ENCODE assay signal across 23 cellular contexts in the genomic region with DNA sequence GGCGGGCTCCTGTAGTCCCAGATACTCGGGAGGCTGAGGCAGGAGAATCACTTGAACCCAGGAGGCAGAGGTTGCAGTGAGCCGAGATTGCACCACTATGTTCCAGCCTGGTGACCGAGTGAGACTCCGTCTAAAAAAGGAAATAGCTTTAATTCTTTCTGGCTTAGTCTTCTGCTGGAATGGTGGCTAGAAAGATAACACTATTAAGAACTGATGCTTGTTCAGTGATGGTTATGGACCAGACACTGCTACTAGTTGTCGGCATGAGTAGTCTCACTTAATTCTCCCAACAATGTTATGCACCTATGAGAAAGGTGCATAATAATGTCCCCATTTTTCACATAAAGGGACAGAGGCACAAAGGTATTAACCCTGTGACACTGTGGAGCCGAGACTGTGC.
DNase-seq lines count a peak whose midpoint lies in the region; TF ChIP-seq lines count a peak whose summit lies in the region.
"Had no signal": no experiment of that assay in that cellular context is flagged by ENCODE, and none has a peak within 500 bp of the region (broad histone marks: within the 10 kb centered on the region; RNA-seq: fewer than 3 reads in every experiment).

No MANE protein-coding gene starts in this region.

- H3K79me2 ChIP-seq in SK-N-SH (ENCODE audit: insufficient read depth), result no peaks in the 10 kb centered on the region
- no peaks in the 10 kb centered on the region for H3K79me2 ChIP-seq in osteoblast (ENCODE audit: insufficient read depth, low read length)

- H3K27ac ChIP-seq in SK-N-SH (ENCODE audit: low read depth in 2 of 2, low read length in 1 of 2) (no peak overlapping the region), osteoblast (ENCODE audit: low read depth, low read length) (no peak overlapping the region)
- H3K27ac ChIP-seq: BLaER1 treated with 17β-estradiol and CSF1 and Interleukin-3, amounts not matched to agents 10 nM and 100 nM had no signal

- POLR2A ChIA-PET in SK-N-SH (lab: Yijun Ruan, JAX), result no interaction called here

- no peaks in the 10 kb centered on the region for H3K9me2 ChIP-seq in SK-N-SH

- H3K27me3 ChIP-seq in SK-N-SH (ENCODE audit: insufficient read depth) (no peaks in the 10 kb centered on the region), osteoblast (ENCODE audit: insufficient read depth, low read length) (no peaks in the 10 kb centered on the region), BE2C (no peaks in the 10 kb centered on the region)
- H3K27me3 ChIP-seq: BLaER1 treated with 17β-estradiol and CSF1 and Interleukin-3, amounts not matched to agents 10 nM and 100 nM had no signal

- TF ChIP-seq RAD21 in SK-N-SH (IDR thresholded peaks at IDR 0.05; ENCODE audit: low read length), result no peak

- H2AFZ ChIP-seq in SK-N-SH (ENCODE audit: low read depth), result no peak overlapping the region
- no peak overlapping the region for H2AFZ ChIP-seq in osteoblast (ENCODE audit: low read length)
- H2AFZ ChIP-seq: GM23338 had no signal

- no peak for TF ChIP-seq EP300 in SK-N-SH (IDR thresholded peaks at IDR 0.05; ENCODE audit: borderline replicate concordance in 1 of 2, low read depth in 1 of 2, low read length in 1 of 2)

- CTCF ChIA-PET in SK-N-SH (lab: Yijun Ruan, JAX), result no interaction called here

- H3K4me3 ChIP-seq in SK-N-SH (ENCODE audit: low read depth in 2 of 2, low read length in 1 of 2) (no peak overlapping the region), cardiac fibroblast (replicated peaks in 1 of 2; ENCODE audit: low read depth in 2 of 2, low read length in 2 of 2) (no peak overlapping the region), osteoblast (ENCODE audit: insufficient read depth, low read length) (no peak overlapping the region), BE2C (ENCODE audit: low read depth, low read length) (no peak overlapping the region)
- H3K4me3 ChIP-seq: BLaER1 treated with 17β-estradiol and CSF1 and Interleukin-3, amounts not matched to agents 10 nM and 100 nM; GM12878; GM23338; K562 had no signal

- DNase-seq in EL (peak; percentile 57), SK-N-SH (no peak), cardiac fibroblast (ENCODE audit: low read depth in 2 of 2) (peak; percentile 47 to 65), osteoblast (ENCODE audit: insufficient read length, low spot score, missing footprints) (peak; percentile 64), BE2C (no peak), NCI-H2196 treated with DMSO at 0.1 percent for 48 hours (lab: John Stamatoyannopoulos, UW; ENCODE audit: unreplicated experiment) (no peak)
- no peak for DNase-seq in stimulated activated CD4-positive, alpha-beta T cell treated with anti-CD3 and anti-CD28 coated beads, Interleukin-4, amount 100 ng/mL, for 4 hours
- DNase-seq: CD4-positive, alpha-beta T cell; GDM1; H9; Kasumi-1; MV-4-11; NCI-H1105; NCI-H1436 treated with DMSO at 0.1 percent for 48 hours; NCI-H187 treated with DMSO at 0.1 percent for 48 hours; NCI-H2107; NCI-H446; NCI-H524 treated with DMSO at 0.1 percent for 48 hours; NCI-H774 had no signal

- H3K36me3 ChIP-seq in SK-N-SH (replicated peaks in 1 of 2; ENCODE audit: control insufficient read depth in 1 of 2, insufficient read depth in 2 of 2, low read length in 1 of 2), result no peaks in the 10 kb centered on the region
- no peaks in the 10 kb centered on the region for H3K36me3 ChIP-seq in osteoblast (ENCODE audit: insufficient read depth, low read length)
- H3K36me3 ChIP-seq in BE2C, result no peaks in the 10 kb centered on the region
- H3K36me3 ChIP-seq: BLaER1 treated with 17β-estradiol and CSF1 and Interleukin-3, amounts not matched to agents 10 nM and 100 nM had no signal

- H3K4me1 ChIP-seq in SK-N-SH (ENCODE audit: control insufficient read depth in 1 of 2, insufficient read depth in 2 of 2, low read depth in 1 of 2, low read length in 1 of 2) (peaks cover 9 to 25% of the 10 kb centered on the region in 2 experiments; a peak in 3 of 4 replicates), osteoblast (ENCODE audit: insufficient read depth, low read length) (peaks cover 34% of the 10 kb centered on the region), BE2C (no peaks in the 10 kb centered on the region; the same call in 1 of the 2 replicates)
- H3K4me1 ChIP-seq: BLaER1 treated with 17β-estradiol and CSF1 and Interleukin-3, amounts not matched to agents 10 nM and 100 nM had no signal

- H4K20me1 ChIP-seq in SK-N-SH (ENCODE audit: insufficient read depth) (no peaks in the 10 kb centered on the region), osteoblast (ENCODE audit: insufficient read depth, low read length) (no peaks in the 10 kb centered on the region)
- H4K20me1 ChIP-seq: BLaER1 treated with 17β-estradiol and CSF1 and Interleukin-3, amounts not matched to agents 10 nM and 100 nM had no signal

- 58% methylated on average over 7 of the region's 7 CpGs for WGBS in SK-N-SH (ENCODE audit: low lambda C conversion rate)

- H3K9ac ChIP-seq in SK-N-SH, result no peak overlapping the region
- H3K9ac ChIP-seq: BLaER1 treated with 17β-estradiol and CSF1 and Interleukin-3, amounts not matched to agents 10 nM and 100 nM had no signal

- TF ChIP-seq CTCF in SK-N-SH (IDR thresholded peaks at IDR 0.05) (no peak), cardiac fibroblast (IDR thresholded peaks at IDR 0.05; ENCODE audit: low read depth, low read length) (no peak), osteoblast (IDR thresholded peaks at IDR 0.05; ENCODE audit: extremely low read depth, low read depth, low read length) (no peak), BE2C (IDR thresholded peaks at IDR 0.05; ENCODE audit: low read depth, low read length) (no peak)

- H3K4me2 ChIP-seq in SK-N-SH, result no peak overlapping the region
- H3K4me2 ChIP-seq in osteoblast (ENCODE audit: insufficient read depth, low read length), result no peak overlapping the region
- H3K4me2 ChIP-seq: BLaER1 treated with 17β-estradiol and CSF1 and Interleukin-3, amounts not matched to agents 10 nM and 100 nM; GM23338 had no signal

- H3F3A ChIP-seq in SK-N-SH (replicated peaks; ENCODE audit: insufficient read depth), result peaks cover 12% of the 10 kb centered on the region

- no peaks in the 10 kb centered on the region for H3K9me3 ChIP-seq in SK-N-SH
- H3K9me3 ChIP-seq in osteoblast (ENCODE audit: low read depth, low read length), result no peaks in the 10 kb centered on the region
- no peaks in the 10 kb centered on the region for H3K9me3 ChIP-seq in BE2C
- H3K9me3 ChIP-seq: BLaER1 treated with 17β-estradiol and CSF1 and Interleukin-3, amounts not matched to agents 10 nM and 100 nM had no signal

TF ChIP-seq in SK-N-SH, 30 proteins besides CTCF, POLR2A, EP300 and RAD21:
- TF ChIP-seq GABPA (IDR thresholded peaks at IDR 0.05; ENCODE audit: low read depth) (no peak), FOSL2 (IDR thresholded peaks at IDR 0.05; ENCODE audit: borderline replicate concordance, low read depth) (0 out of 2 replicates have a peak, but pooled peaks have one; percentile 13), TCF12 (IDR thresholded peaks at IDR 0.05) (peak; percentile 36; the same call in 1 of the 2 replicates)

Comparison
In these comparisons a context has a peak if more than half of its experiments do, and no peak if none do; other contexts are left out.
1. DNase-seq: peak in EL (single experiment), cardiac fibroblast (2 of 2) and osteoblast (single experiment); none in SK-N-SH (single experiment), stimulated activated CD4-positive, alpha-beta T cell treated with anti-CD3 and anti-CD28 coated beads, Interleukin-4, amount 100 ng/mL, for 4 hours (0 of 2), BE2C (single experiment) and NCI-H2196 treated with DMSO at 0.1 percent for 48 hours (single experiment).